ENCODE assay signal across 18 cellular contexts in genomic region chr15:78282324-78282723, GRCh38. TPM values are rescaled to one million over a fixed set of nuclear protein-coding genes. Genes with fewer than 3 reads are reported as not detected.
DNase-seq lines count a peak whose midpoint lies in the region; ATAC-seq lines count a peak whose summit lies in the region.
"Had no signal": no experiment of that assay in that cellular context is flagged by ENCODE, and none has a peak within 500 bp of the region (broad histone marks: within the 10 kb centered on the region; RNA-seq: fewer than 3 reads in every experiment).

No MANE protein-coding gene starts in this region.

- H4K91ac ChIP-seq in mesenchymal stem cell (ENCODE audit: low read length): no peak overlapping the region

- H3K14ac ChIP-seq in mesenchymal stem cell (ENCODE audit: low read length in 2 of 2): no peak overlapping the region

- H3K4me1 Mint-ChIP-seq in activated T-cell treated with anti-CD3 and anti-CD28 coated beads, Interleukin-2, amount 50 U/mL, for 24 hours (ENCODE audit: low read depth): peaks cover 6% of the 10 kb centered on the region

- no peak overlapping the region for H2AFZ ChIP-seq in mesenchymal stem cell (ENCODE audit: low read depth, low read length)
- H2AFZ ChIP-seq: PC-9 had no signal

- WGBS in mesenchymal stem cell: 97% methylated on average over 2 of the region's 2 CpGs

- H2AK5ac ChIP-seq in mesenchymal stem cell (ENCODE audit: low read length, severe bottlenecking): no peak overlapping the region

- H3K4me3 Mint-ChIP-seq in activated T-cell treated with anti-CD3 and anti-CD28 coated beads, Interleukin-2, amount 50 U/mL, for 24 hours: no peak overlapping the region
- H3K4me3 Mint-ChIP-seq: CD14-positive monocyte had no signal

- no peaks in the 10 kb centered on the region for H3K9me3 ChIP-seq in mesenchymal stem cell (ENCODE audit: control insufficient read depth, low read length)
- H3K9me3 ChIP-seq: SJCRH30 had no signal

- H3K23ac ChIP-seq in mesenchymal stem cell (ENCODE audit: low read length in 2 of 2): no peak overlapping the region

- H3K27ac Mint-ChIP-seq in activated T-cell treated with anti-CD3 and anti-CD28 coated beads, Interleukin-2, amount 50 U/mL, for 24 hours: peak overlapping the region; percentile 37

- no peak overlapping the region for H3K4ac ChIP-seq in mesenchymal stem cell (ENCODE audit: low read depth in 1 of 2, low read length in 2 of 2)

- H2BK120ac ChIP-seq in mesenchymal stem cell (ENCODE audit: low read depth, low read length): no peak overlapping the region

- peaks cover 36 to 80% of the 10 kb centered on the region in 2 experiments for H3K36me3 ChIP-seq in mesenchymal stem cell (ENCODE audit: control insufficient read depth in 1 of 2, insufficient read depth in 2 of 2, low read depth in 1 of 2, low read length in 2 of 2)

- no peak overlapping the region for H3K4me3 ChIP-seq in mesenchymal stem cell (ENCODE audit: insufficient read depth in 1 of 2, low read depth in 1 of 2, low read length in 2 of 2)
- H3K4me3 ChIP-seq: PC-9, SJCRH30 had no signal

- peaks cover 9% of the 10 kb centered on the region for H3K79me1 ChIP-seq in mesenchymal stem cell (replicated peaks; ENCODE audit: low read length, poor library complexity, severe bottlenecking)

- H3K9me3 Mint-ChIP-seq in activated T-cell treated with anti-CD3 and anti-CD28 coated beads, Interleukin-2, amount 50 U/mL, for 24 hours: no peaks in the 10 kb centered on the region
- H3K9me3 Mint-ChIP-seq: CD14-positive monocyte had no signal

- no peak overlapping the region for H3K27ac ChIP-seq in mesenchymal stem cell (ENCODE audit: low read length, poor library complexity, severe bottlenecking)
- H3K27ac ChIP-seq: HL-60, PC-9, SJCRH30 had no signal

- H3K27me3 ChIP-seq in mesenchymal stem cell (ENCODE audit: control insufficient read depth in 1 of 2, insufficient read depth in 1 of 2, low read length in 2 of 2): no peaks in the 10 kb centered on the region
- H3K27me3 ChIP-seq: SJCRH30 had no signal

- no peak overlapping the region for H2BK12ac ChIP-seq in mesenchymal stem cell (ENCODE audit: low read length in 2 of 2)

- H3K27me3 Mint-ChIP-seq in activated T-cell treated with anti-CD3 and anti-CD28 coated beads, Interleukin-2, amount 50 U/mL, for 24 hours: no peaks in the 10 kb centered on the region

- no peak for ATAC-seq in HG02759 (IDR thresholded peaks at IDR 0.05; ENCODE audit: unreplicated experiment)

- H3K9ac ChIP-seq in mesenchymal stem cell (ENCODE audit: low read length): peak overlapping the region; percentile 50

- no peak overlapping the region for H3K4me2 ChIP-seq in mesenchymal stem cell (ENCODE audit: low read length, poor library complexity, severe bottlenecking)
- H3K4me2 ChIP-seq: PC-9 had no signal

- DNase-seq in activated T-cell treated with anti-CD3 and anti-CD28 coated beads, Interleukin-2, amount 50 U/mL, for 24 hours: no peak
- DNase-seq in activated T-cell treated with anti-CD3 and anti-CD28 coated beads for 4 hours: no peak
- peak; percentile 40 for DNase-seq in GM04504 (ENCODE audit: low read depth)
- DNase-seq in astrocyte of the hippocampus (ENCODE audit: low read depth, low spot score): peak; percentile 45
- DNase-seq in mesenchymal stem cell: no peak
- DNase-seq in DMS 273 treated with DMSO at 0.1 percent for 48 hours (lab: John Stamatoyannopoulos, UW): no peak
- no peak for DNase-seq in Kasumi-1 (lab: John Stamatoyannopoulos, UW)
- DNase-seq: AML-193, COR-L47, DMS153, NCI-H1417 treated with DMSO at 0.1 percent for 48 hours, NCI-H1930, NCI-H748 treated with DMSO at 0.1 percent for 48 hours, PC-9, SJCRH30 had no signal

- no peak overlapping the region for H3K18ac ChIP-seq in mesenchymal stem cell (ENCODE audit: low read depth in 1 of 2, low read length in 2 of 2)

- no peak overlapping the region for H2BK5ac ChIP-seq in mesenchymal stem cell (ENCODE audit: low read depth, low read length, poor library complexity, severe bottlenecking)

- no peak overlapping the region for H2BK15ac ChIP-seq in mesenchymal stem cell (ENCODE audit: low read depth, poor library complexity, severe bottlenecking)

- peaks cover 95% of the 10 kb centered on the region for H3K36me3 Mint-ChIP-seq in activated T-cell treated with anti-CD3 and anti-CD28 coated beads, Interleukin-2, amount 50 U/mL, for 24 hours (ENCODE audit: low read depth)

- no peak overlapping the region for H4K8ac ChIP-seq in mesenchymal stem cell (ENCODE audit: low read length)

- peaks cover 3% of the 10 kb centered on the region for H3K4me1 ChIP-seq in mesenchymal stem cell (ENCODE audit: control insufficient read depth, insufficient read depth, low read depth, low read length)
- H3K4me1 ChIP-seq: SJCRH30 had no signal

RNA-seq across cellular contexts. Expression of gene SKIC8, which starts 17.1 kb away (rescaled TPM):
- 29.0 TPM for polyA plus RNA-seq in mesenchymal stem cell (2013, experiment 1 of 2)
- polyA plus RNA-seq in mesenchymal stem cell (2013, experiment 2 of 2): 29.2 TPM

RNA-seq across cellular contexts. Expression of gene DNAJA4, which starts 18.0 kb away (rescaled TPM):
- polyA plus RNA-seq in mesenchymal stem cell (2013, experiment 1 of 2): 0.12 TPM
- polyA plus RNA-seq in mesenchymal stem cell (2013, experiment 2 of 2): 0.05 TPM

RNA-seq across cellular contexts. Expression of gene ACSBG1, which starts 48.0 kb away (rescaled TPM):
- polyA plus RNA-seq in mesenchymal stem cell (2013, experiment 1 of 2): 0.03 TPM
- polyA plus RNA-seq in mesenchymal stem cell (2013, experiment 2 of 2): not detected
- polyA plus RNA-seq: CD14-positive monocyte had no signal

RNA-seq across cellular contexts. Expression of gene CRABP1, which starts 57.8 kb away (rescaled TPM):
- not detected for polyA plus RNA-seq in mesenchymal stem cell (2013, experiment 1 of 2)
- not detected for polyA plus RNA-seq in mesenchymal stem cell (2013, experiment 2 of 2)
- polyA plus RNA-seq: CD14-positive monocyte had no signal

Comparison
In these comparisons a context has a peak if more than half of its experiments do, and no peak if none do; other contexts are left out.
1. DNase-seq: peak in GM04504 (single experiment) and astrocyte of the hippocampus (single experiment); none in activated T-cell treated with anti-CD3 and anti-CD28 coated beads, Interleukin-2, amount 50 U/mL, for 24 hours (single experiment), activated T-cell treated with anti-CD3 and anti-CD28 coated beads for 4 hours (single experiment), mesenchymal stem cell (single experiment), DMS 273 treated with DMSO at 0.1 percent for 48 hours (single experiment) and Kasumi-1 (0 of 2).